ENCODE assay signal across 14 cellular contexts in genomic region chr7:93574646-93575554, GRCh38. TPM values are rescaled to one million over a fixed set of nuclear protein-coding genes. Genes with fewer than 3 reads are reported as not detected.
DNase-seq lines count a peak whose midpoint lies in the region; ATAC-seq and TF ChIP-seq lines count a peak whose summit lies in the region.
"Had no signal": no experiment of that assay in that cellular context is flagged by ENCODE, and none has a peak within 500 bp of the region (broad histone marks: within the 10 kb centered on the region; RNA-seq: fewer than 3 reads in every experiment).

CALCR (minus strand) TSS chr7:93574724; CDS start chr7:93486981, 87,743 bp downstream.

- H3K27me3 Mint-ChIP-seq in type B pancreatic cell: peaks cover 93% of the 10 kb centered on the region

- TF ChIP-seq EP300 in transverse colon (IDR thresholded peaks at IDR 0.05; ENCODE audit: low read depth): no peak

- TF ChIP-seq CTCF in heart right ventricle (IDR thresholded peaks at IDR 0.05) (no peak), body of pancreas (IDR thresholded peaks at IDR 0.05) (no peak), liver (IDR thresholded peaks at IDR 0.05; ENCODE audit: low read depth, low read length, missing input control) (no peak), type B pancreatic cell (conservative IDR thresholded peaks at IDR 0.05) (no peak), transverse colon (IDR thresholded peaks at IDR 0.05) (no peak)

- H3K4me3 Mint-ChIP-seq in type B pancreatic cell: peak within 1 kb of the TSS; percentile 89

- H3K4me3 ChIP-seq in heart right ventricle (peak within 1 kb of the TSS in 6 of 10 donors; percentile 3 to 26 (median 17)), body of pancreas (no peak within 1 kb of the TSS), liver (ENCODE audit: low read depth in 1 of 3, low read length in 3 of 3) (peak within 1 kb of the TSS; percentile 18 to 60 (median 38)), transverse colon (peak within 1 kb of the TSS in 1 of 4 donors; percentile 34)

- no peaks in the 10 kb centered on the region for H3K9me3 ChIP-seq in heart right ventricle
- H3K9me3 ChIP-seq in body of pancreas: no peaks in the 10 kb centered on the region
- no peaks in the 10 kb centered on the region for H3K9me3 ChIP-seq in liver (ENCODE audit: control insufficient read depth in 4 of 4, low read length in 3 of 4)
- H3K9me3 ChIP-seq in transverse colon: no peaks in the 10 kb centered on the region

- no peak for TF ChIP-seq RAD21 in liver (IDR thresholded peaks at IDR 0.05)

- ATAC-seq in heart right ventricle: peak in 1 of 8 donors; percentile 15
- ATAC-seq in Right ventricle myocardium inferior: no peak
- peak; percentile 42 for ATAC-seq in body of pancreas
- ATAC-seq: PC-3 had no signal

- 1% methylated on average over 46 of the region's 46 CpGs for WGBS in heart right ventricle, 2 donors
- 1% methylated on average over 19 to 45 of the region's 46 CpGs for WGBS in body of pancreas, 2 donors
- 2% methylated on average over 46 of the region's 46 CpGs for WGBS in liver
- 8 to 12% methylated on average over 4 to 31 of the region's 46 CpGs for WGBS in transverse colon (ENCODE audit: low coverage in 1 of 2), 2 donors

- H3K27me3 ChIP-seq in heart right ventricle (peaks cover 0 to 68% (median 42%) of the 10 kb centered on the region in 7 donors), body of pancreas (peaks cover 0 to 6% of the 10 kb centered on the region in 2 donors), liver (ENCODE audit: control insufficient read depth in 4 of 4, insufficient read depth in 4 of 4, low read length in 3 of 4) (peaks cover 4 to 24% (median 7%) of the 10 kb centered on the region in 4 donors), transverse colon (peaks cover 31% of the 10 kb centered on the region)

- peaks cover 6% of the 10 kb centered on the region for H3K4me1 Mint-ChIP-seq in type B pancreatic cell (ENCODE audit: unreplicated experiment)

- H3K36me3 ChIP-seq in heart right ventricle (no peaks in the 10 kb centered on the region), body of pancreas (replicated peaks in 1 of 2; ENCODE audit: insufficient read depth in 1 of 2, low read depth in 2 of 2) (no peaks in the 10 kb centered on the region), liver (ENCODE audit: control insufficient read depth in 4 of 4, insufficient read depth in 3 of 4, low read depth in 1 of 4, low read length in 3 of 4) (no peaks in the 10 kb centered on the region), transverse colon (no peaks in the 10 kb centered on the region)

- in situ Hi-C loops in transverse colon (cut with MboI; ENCODE audit: low pct_ligation_motif_present in 1 of 4, low pct_unique_long_range_greater_than_20kb in 1 of 4, low sequenced_read_pairs in 3 of 4): no loop called here

- intact Hi-C loops in heart right ventricle (cut with DNase I): no loop called here
- intact Hi-C loops in Right ventricle myocardium inferior (cut with DNase I): no loop called here
- intact Hi-C loops in body of pancreas (cut with DNase I): no loop called here
- intact Hi-C loops in transverse colon (cut with DNase I; ENCODE audit: low total_unique reads): no loop called here

- DNase-seq in heart right ventricle (no peak), Right ventricle myocardium inferior (ENCODE audit: missing footprints) (no peak), body of pancreas (no peak), type B pancreatic cell (ENCODE audit: extremely low spot score, unreplicated experiment) (no peak), transverse colon (no peak), NOMO-1 treated with dmso at 0.1 percent for 144 hours (lab: John Stamatoyannopoulos, UW; ENCODE audit: unreplicated experiment) (no peak), amniotic stem cell (lab: John Stamatoyannopoulos, UW) (no peak)
- DNase-seq: aorta; foreskin melanocyte; PC-3; stimulated activated naive CD4-positive, alpha-beta T cell treated with Interleukin-2 at 50 U/mL for 16 hours had no signal

- TF ChIP-seq POLR2A in body of pancreas (IDR thresholded peaks at IDR 0.05) (no peak), transverse colon (IDR thresholded peaks at IDR 0.05) (no peak)

- H3K9me3 Mint-ChIP-seq in type B pancreatic cell: no peaks in the 10 kb centered on the region

- no peaks in the 10 kb centered on the region for H3K36me3 Mint-ChIP-seq in type B pancreatic cell

- H3K4me1 ChIP-seq in heart right ventricle (peaks cover 0 to 12% (median 0%) of the 10 kb centered on the region in 9 donors), body of pancreas (peaks cover 27% of the 10 kb centered on the region), liver (ENCODE audit: control insufficient read depth in 4 of 4, insufficient read depth in 4 of 4, low read length in 3 of 4) (peaks cover 1 to 32% (median 21%) of the 10 kb centered on the region in 4 donors), transverse colon (peaks cover 0 to 14% (median 6%) of the 10 kb centered on the region in 4 donors)

- H3K9ac ChIP-seq in liver (ENCODE audit: low read depth in 1 of 2, low read length in 2 of 2): no peak within 1 kb of the TSS

- H3K27ac Mint-ChIP-seq in type B pancreatic cell: no peak within 1 kb of the TSS

- H3K27ac ChIP-seq in heart right ventricle (no peak within 1 kb of the TSS), body of pancreas (no peak within 1 kb of the TSS), liver (ENCODE audit: low read depth in 1 of 2, low read length in 2 of 2) (no peak within 1 kb of the TSS), transverse colon (no peak within 1 kb of the TSS)
- H3K27ac ChIP-seq: C4-2B had no signal

TF ChIP-seq in liver, 16 proteins besides CTCF, POLR2A, EP300 and RAD21:
- TF ChIP-seq GABPA (IDR thresholded peaks at IDR 0.05 in 1 of 2, conservative IDR thresholded peaks at IDR 0.05 in 1 of 2) (no peak), SP1 (IDR thresholded peaks at IDR 0.05) (no peak)

RNA-seq across cellular contexts. Expression of gene CALCR, which starts in this region (rescaled TPM):
- total RNA-seq in heart right ventricle (under 1 TPM in 2 of 10 donors, not detected in 8; 0.10 to 0.12 TPM), Right ventricle myocardium inferior (0.05 TPM), body of pancreas (not detected), liver (under 1 TPM in 1 of 2 donors, not detected in 1; 0.19 TPM), type B pancreatic cell (ENCODE audit: low replicate concordance) (0.10 and 0.12 TPM in 2 replicates), transverse colon (not detected)
- polyA plus RNA-seq in heart right ventricle (not detected), liver (not detected)
- total RNA-seq: HT1080, PC-3 had no signal

Comparison
In these comparisons a context has a peak if more than half of its experiments do, and no peak if none do; other contexts are left out.
1. Peak in ATAC-seq in body of pancreas; RNA of the gene not detected or under 1 TPM.
2. H3K4me3 ChIP-seq: peak in heart right ventricle (6 of 10) and liver (3 of 3); none in body of pancreas (0 of 2).